17 cellular contexts compared by ENCODE assay signal in genomic region chr1:78080767-78081166, GRCh38. TPM values are rescaled to one million over a fixed set of nuclear protein-coding genes. Genes with fewer than 3 reads are reported as not detected.
A peak's percentile ranks its signal among the peaks of the same experiment; 100 is the strongest.
DNase-seq lines count a peak whose midpoint lies in the region; ATAC-seq and TF ChIP-seq lines count a peak whose summit lies in the region.
"Had no signal": no experiment of that assay in that cellular context is flagged by ENCODE, and none has a peak within 500 bp of the region (broad histone marks: within the 10 kb centered on the region; RNA-seq: fewer than 3 reads in every experiment).

No MANE protein-coding gene starts in this region.

- H3K27me3 ChIP-seq in PC-3 (ENCODE audit: low read length), result no peaks in the 10 kb centered on the region
- no peaks in the 10 kb centered on the region for H3K27me3 ChIP-seq in fibroblast of lung (ENCODE audit: control insufficient read depth, insufficient read depth, low read length)
- H3K27me3 ChIP-seq: SJCRH30 had no signal

- CTCF ChIA-PET in activated naive CD4-positive, alpha-beta T cell treated with anti-CD3 and anti-CD28 coated beads, Interleukin-2, amount 10 ng/mL, durations not matched to agents 7 days and 5 days (lab: Charles Lee), result no interaction called here
- CTCF ChIA-PET in PC-3 (lab: Charles Lee), result no interaction called here

- ATAC-seq in PC-3, result no peak
- ATAC-seq in stimulated activated naive B cell treated with anti-CD40 and anti-IgM and Interleukin-4, amounts not matched to agents 10 μg/mL and 1 μg/mL and 100 μg/mL, for 72 hours (replicated peaks), result no peak
- ATAC-seq in HG02678 (IDR thresholded peaks at IDR 0.05; ENCODE audit: unreplicated experiment), result no peak
- ATAC-seq: activated CD4-positive, CD25-positive, alpha-beta regulatory T cell treated with anti-CD3 and anti-CD28 coated beads, Interleukin-2, amount 50 U/mL, for 24 hours; HepG2 had no signal

- no peak overlapping the region for H3K4me2 ChIP-seq in PC-3 (ENCODE audit: low read length)
- H3K4me2 ChIP-seq in fibroblast of lung (ENCODE audit: extremely low read depth, insufficient read depth, low read length), result peak overlapping the region; percentile 73

- peaks cover 8% of the 10 kb centered on the region for H3K27me3 Mint-ChIP-seq in activated naive CD4-positive, alpha-beta T cell treated with anti-CD3 and anti-CD28 coated beads, Interleukin-2, amount 10 ng/mL, durations not matched to agents 7 days and 5 days
- H3K27me3 Mint-ChIP-seq in stimulated activated naive B cell treated with anti-CD40 and anti-IgM and Interleukin-4, amounts not matched to agents 10 μg/mL and 1 μg/mL and 100 μg/mL, for 72 hours, result no peaks in the 10 kb centered on the region

- DNase-seq in activated naive CD4-positive, alpha-beta T cell treated with anti-CD3 and anti-CD28 coated beads, Interleukin-2, amount 10 ng/mL, durations not matched to agents 7 days and 5 days, result no peak
- DNase-seq in activated naive CD4-positive, alpha-beta T cell (lab: John Stamatoyannopoulos, UW), result no peak
- no peak for DNase-seq in PC-3
- no peak for DNase-seq in fibroblast of lung (ENCODE audit: low read depth in 2 of 2)
- no peak for DNase-seq in stimulated activated naive B cell treated with anti-CD40 and anti-IgM and Interleukin-4, amounts not matched to agents 10 μg/mL and 1 μg/mL and 100 μg/mL, for 72 hours
- no peak for DNase-seq in activated effector memory CD4-positive, alpha-beta T cell treated with anti-CD3 and anti-CD28 coated beads, Interleukin-2, amount 50 U/mL, for 16 hours
- no peak for DNase-seq in activated CD4-positive, CD25-positive, alpha-beta regulatory T cell treated with anti-CD3 and anti-CD28 coated beads, Interleukin-2, amount 50 U/mL, for 72 hours
- DNase-seq: dermis blood vessel endothelial cell, EL, foreskin fibroblast, islet precursor cell, NCI-H1417 treated with DMSO at 0.1 percent for 48 hours, NCI-H69, SJCRH30 had no signal

- H3K27ac Mint-ChIP-seq in activated naive CD4-positive, alpha-beta T cell treated with anti-CD3 and anti-CD28 coated beads, Interleukin-2, amount 10 ng/mL, durations not matched to agents 7 days and 5 days, result peak overlapping the region; percentile 0
- no peak overlapping the region for H3K27ac Mint-ChIP-seq in stimulated activated naive B cell treated with anti-CD40 and anti-IgM and Interleukin-4, amounts not matched to agents 10 μg/mL and 1 μg/mL and 100 μg/mL, for 72 hours

- no peaks in the 10 kb centered on the region for H4K20me1 ChIP-seq in PC-3 (ENCODE audit: low read length)
- H4K20me1 ChIP-seq in fibroblast of lung (ENCODE audit: control insufficient read depth, extremely low read depth, insufficient read depth, low read length), result no peaks in the 10 kb centered on the region

- no peaks in the 10 kb centered on the region for H3K79me2 ChIP-seq in PC-3 (ENCODE audit: low read length)
- H3K79me2 ChIP-seq in fibroblast of lung (ENCODE audit: control insufficient read depth, insufficient read depth, low read length), result no peaks in the 10 kb centered on the region

- H3K9me3 ChIP-seq in PC-3 (ENCODE audit: low read length) (no peaks in the 10 kb centered on the region), fibroblast of lung (ENCODE audit: control insufficient read depth, insufficient read depth, low read depth, low read length) (no peaks in the 10 kb centered on the region)
- H3K9me3 ChIP-seq: SJCRH30 had no signal

- no TSS peak for BruUV-seq in PC-3 (replicated peaks; lab: Mats Ljungman, UMichigan)

- no peaks in the 10 kb centered on the region for H3K9me2 ChIP-seq in PC-3 (replicated peaks; ENCODE audit: low read length)

- H3K4me1 Mint-ChIP-seq in activated naive CD4-positive, alpha-beta T cell treated with anti-CD3 and anti-CD28 coated beads, Interleukin-2, amount 10 ng/mL, durations not matched to agents 7 days and 5 days, result peaks cover 11% of the 10 kb centered on the region
- H3K4me1 Mint-ChIP-seq in stimulated activated naive B cell treated with anti-CD40 and anti-IgM and Interleukin-4, amounts not matched to agents 10 μg/mL and 1 μg/mL and 100 μg/mL, for 72 hours, result peaks cover 15 to 24% of the 10 kb centered on the region in 2 donors

- H2AFZ ChIP-seq in PC-3 (ENCODE audit: low read length) (0 out of 2 replicates have a peak overlapping the region, but pooled peaks have one; percentile 8), fibroblast of lung (ENCODE audit: low read length) (peak overlapping the region; percentile 24)

- no peaks in the 10 kb centered on the region for H3F3A ChIP-seq in PC-3 (ENCODE audit: low read length, unreplicated experiment)

- H3K4me1 ChIP-seq in PC-3 (ENCODE audit: insufficient read depth, low read length) (peaks cover 26% of the 10 kb centered on the region), fibroblast of lung (ENCODE audit: control insufficient read depth, extremely low read depth, insufficient read depth, low read length) (peaks cover 10% of the 10 kb centered on the region)

- intact Hi-C loops in PC-3 (cut with micrococcal nuclease), result no loop called here

- peaks cover 4% of the 10 kb centered on the region for H3K9me3 Mint-ChIP-seq in activated naive CD4-positive, alpha-beta T cell treated with anti-CD3 and anti-CD28 coated beads, Interleukin-2, amount 10 ng/mL, durations not matched to agents 7 days and 5 days
- peaks cover 6 to 9% of the 10 kb centered on the region in 2 donors for H3K9me3 Mint-ChIP-seq in stimulated activated naive B cell treated with anti-CD40 and anti-IgM and Interleukin-4, amounts not matched to agents 10 μg/mL and 1 μg/mL and 100 μg/mL, for 72 hours

- H3K9ac ChIP-seq in PC-3 (ENCODE audit: low read length), result no peak overlapping the region
- H3K9ac ChIP-seq in fibroblast of lung (ENCODE audit: insufficient read depth, low read length), result no peak overlapping the region

- POLR2A ChIA-PET in PC-3 (lab: Charles Lee; ENCODE audit: unreplicated experiment), result no interaction called here

- no peak for TF ChIP-seq CTCF in PC-3 (conservative IDR thresholded peaks at IDR 0.05; ENCODE audit: low read depth, low read length)
- no peak for TF ChIP-seq CTCF in fibroblast of lung (conservative IDR thresholded peaks at IDR 0.05 in 1 of 2, IDR thresholded peaks at IDR 0.05 in 1 of 2; ENCODE audit: low read depth in 1 of 2, low read length in 2 of 2)

- H3K4me3 Mint-ChIP-seq in activated naive CD4-positive, alpha-beta T cell treated with anti-CD3 and anti-CD28 coated beads, Interleukin-2, amount 10 ng/mL, durations not matched to agents 7 days and 5 days, result peak overlapping the region; percentile 5
- H3K4me3 Mint-ChIP-seq in stimulated activated naive B cell treated with anti-CD40 and anti-IgM and Interleukin-4, amounts not matched to agents 10 μg/mL and 1 μg/mL and 100 μg/mL, for 72 hours, result peak overlapping the region; percentile 8 to 13

- no peaks in the 10 kb centered on the region for H3K36me3 ChIP-seq in PC-3 (ENCODE audit: low read depth, low read length)
- no peaks in the 10 kb centered on the region for H3K36me3 ChIP-seq in fibroblast of lung (ENCODE audit: control insufficient read depth, insufficient read depth, low read length)
- H3K36me3 ChIP-seq: SJCRH30 had no signal

- no peaks in the 10 kb centered on the region for H3K36me3 Mint-ChIP-seq in activated naive CD4-positive, alpha-beta T cell treated with anti-CD3 and anti-CD28 coated beads, Interleukin-2, amount 10 ng/mL, durations not matched to agents 7 days and 5 days
- peaks cover 0 to 6% of the 10 kb centered on the region in 2 donors for H3K36me3 Mint-ChIP-seq in stimulated activated naive B cell treated with anti-CD40 and anti-IgM and Interleukin-4, amounts not matched to agents 10 μg/mL and 1 μg/mL and 100 μg/mL, for 72 hours

- no peak overlapping the region for H3K27ac ChIP-seq in PC-3 (ENCODE audit: low read length)
- no peak overlapping the region for H3K27ac ChIP-seq in fibroblast of lung (ENCODE audit: insufficient read depth, low read length)
- H3K27ac ChIP-seq: SJCRH30 had no signal

- no peak overlapping the region for H3K4me3 ChIP-seq in PC-3 (ENCODE audit: low read length)
- H3K4me3 ChIP-seq in fibroblast of lung (replicated peaks in 1 of 4; ENCODE audit: control extremely low read depth in 1 of 4, insufficient read depth in 1 of 4, low read depth in 3 of 4, low read length in 4 of 4), result peak overlapping the region in 2 of 4 experiments; percentile 5 to 15
- H3K4me3 ChIP-seq: SJCRH30 had no signal

RNA-seq across cellular contexts. Expression of gene GIPC2, which starts 35.0 kb away (rescaled TPM):
- not detected in 2 replicates for total RNA-seq in PC-3 (2014; rRNA removed)
- total RNA-seq in fibroblast of lung, result 0.50 and 0.77 TPM in 2 replicates
- polyA plus RNA-seq in fibroblast of lung, result 0.35 and 0.56 TPM in 2 replicates
- polyA plus RNA-seq in fibroblast of lung (2012), result 0.30 and 0.51 TPM in 2 replicates
- polyA minus RNA-seq in fibroblast of lung (ENCODE audit: low replicate concordance), result not detected in 2 replicates
- total RNA-seq: SJCRH30 had no signal
